Comparison of ENCODE assay signal across 8 cellular contexts in the genomic region with DNA sequence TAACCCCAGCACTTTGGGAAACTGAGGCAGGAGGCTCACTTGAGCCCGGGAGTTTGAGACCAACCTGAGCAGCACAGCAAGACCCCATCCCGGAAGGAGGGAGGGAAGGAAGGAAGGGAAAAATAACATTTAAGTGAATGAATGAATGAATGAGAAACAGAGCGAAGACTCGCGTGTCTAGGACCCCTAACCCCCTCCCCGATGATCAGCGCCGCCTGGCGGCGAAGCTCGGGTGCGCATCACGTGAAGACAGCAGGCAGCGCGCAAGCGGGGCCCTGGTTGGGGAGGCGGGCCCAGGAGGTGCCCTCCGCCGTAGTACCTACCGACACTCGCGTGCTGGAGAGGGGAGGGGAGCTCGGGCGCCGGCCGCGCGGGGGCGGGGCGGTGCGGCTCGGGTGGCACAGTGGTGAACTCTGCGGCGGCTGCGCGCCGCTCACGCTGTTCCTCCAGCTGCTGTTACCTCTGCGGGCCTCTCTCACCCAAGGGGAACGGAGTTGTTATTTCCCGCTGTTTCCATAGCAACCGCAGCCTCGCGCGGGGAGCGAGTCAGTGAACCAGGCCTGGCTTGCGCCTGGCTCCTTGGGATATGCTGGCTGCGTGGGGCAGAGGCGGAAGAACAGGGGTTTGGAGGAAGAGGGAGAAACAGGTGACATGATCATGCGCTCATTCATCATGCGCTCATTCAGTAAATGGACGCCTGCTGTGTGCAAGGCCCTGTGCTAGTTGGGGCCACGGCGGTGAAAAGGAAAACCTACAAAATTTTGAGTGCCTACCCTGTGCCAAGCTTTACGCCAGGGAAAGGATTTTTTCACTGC. TPM values are rescaled to one million over a fixed set of nuclear protein-coding genes. Genes with fewer than 3 reads are reported as not detected.
A peak's percentile ranks its signal among the peaks of the same experiment; 100 is the strongest.
DNase-seq lines count a peak whose midpoint lies in the region; TF ChIP-seq lines count a peak whose summit lies in the region.

No MANE protein-coding gene starts in this region.

- TF ChIP-seq CTCF in DOHH2 (IDR thresholded peaks at IDR 0.05; ENCODE audit: low read depth, low read length, poor library complexity, severe bottlenecking) = peak; percentile 95
- TF ChIP-seq CTCF in LNCAP (IDR thresholded peaks at IDR 0.05) = peak; percentile 87
- peak; percentile 87 to 97 (median 95) for TF ChIP-seq CTCF in nephron (IDR thresholded peaks at IDR 0.05; ENCODE audit: unreplicated experiment in 3 of 3)

- intact Hi-C loops in activated T-helper 2 cell treated with anti-CD3 and anti-CD28 coated beads, Interferon-gamma antibody, Interleukin-2, Interleukin-4, amounts not matched to agents 10 μg/mL and 5 μg/mL and 100 μg/mL, durations not matched to agents 14 hours and 24 hours and 36 hours (cut with micrococcal nuclease) = no loop called here

- H4K20me1 ChIP-seq in DOHH2 (ENCODE audit: control insufficient read depth, insufficient read depth, low read depth, low read length) = no peaks in the 10 kb centered on the region

- no peaks in the 10 kb centered on the region for H3K36me3 ChIP-seq in DOHH2 (ENCODE audit: control insufficient read depth, low read length)

- no peaks in the 10 kb centered on the region for H3K9me2 ChIP-seq in DOHH2 (replicated peaks; ENCODE audit: control insufficient read depth, low read length)

- peaks cover 9% of the 10 kb centered on the region for H3K27me3 ChIP-seq in DOHH2 (ENCODE audit: control insufficient read depth, low read length)

- no peaks in the 10 kb centered on the region for H3K9me3 Mint-ChIP-seq in activated T-helper 2 cell treated with anti-CD3 and anti-CD28 coated beads, Interferon-gamma antibody, Interleukin-2, Interleukin-4, amounts not matched to agents 10 μg/mL and 5 μg/mL and 100 μg/mL, durations not matched to agents 14 hours and 24 hours and 36 hours
- H3K9me3 Mint-ChIP-seq in nephron = no peaks in the 10 kb centered on the region

- no peak overlapping the region for H3K27ac ChIP-seq in DOHH2 (ENCODE audit: low read depth, low read length)

- no peak overlapping the region for H3K27ac Mint-ChIP-seq in activated T-helper 2 cell treated with anti-CD3 and anti-CD28 coated beads, Interferon-gamma antibody, Interleukin-2, Interleukin-4, amounts not matched to agents 10 μg/mL and 5 μg/mL and 100 μg/mL, durations not matched to agents 14 hours and 24 hours and 36 hours
- peak overlapping the region; percentile 94 to 99 (median 98) for H3K27ac Mint-ChIP-seq in nephron

- no peaks in the 10 kb centered on the region for H3K79me2 ChIP-seq in DOHH2 (ENCODE audit: control insufficient read depth, low read length)

- peaks cover 9% of the 10 kb centered on the region; the same call in 1 of the 2 replicates for H3F3A ChIP-seq in DOHH2 (ENCODE audit: control insufficient read depth, insufficient read depth)

- peak overlapping the region; percentile 84 for H3K4me2 ChIP-seq in DOHH2 (ENCODE audit: low read length)

- peaks cover 12% of the 10 kb centered on the region for H3K4me1 ChIP-seq in DOHH2 (ENCODE audit: control insufficient read depth, low read length)

- H3K36me3 Mint-ChIP-seq in activated T-helper 2 cell treated with anti-CD3 and anti-CD28 coated beads, Interferon-gamma antibody, Interleukin-2, Interleukin-4, amounts not matched to agents 10 μg/mL and 5 μg/mL and 100 μg/mL, durations not matched to agents 14 hours and 24 hours and 36 hours (ENCODE audit: low read depth) = no peaks in the 10 kb centered on the region
- no peaks in the 10 kb centered on the region for H3K36me3 Mint-ChIP-seq in nephron (ENCODE audit: low read depth)

- peaks cover 13% of the 10 kb centered on the region for H3K4me1 Mint-ChIP-seq in activated T-helper 2 cell treated with anti-CD3 and anti-CD28 coated beads, Interferon-gamma antibody, Interleukin-2, Interleukin-4, amounts not matched to agents 10 μg/mL and 5 μg/mL and 100 μg/mL, durations not matched to agents 14 hours and 24 hours and 36 hours (ENCODE audit: low read depth)
- peaks cover 14% of the 10 kb centered on the region for H3K4me1 Mint-ChIP-seq in nephron

- peaks cover 40% of the 10 kb centered on the region for H3K27me3 Mint-ChIP-seq in activated T-helper 2 cell treated with anti-CD3 and anti-CD28 coated beads, Interferon-gamma antibody, Interleukin-2, Interleukin-4, amounts not matched to agents 10 μg/mL and 5 μg/mL and 100 μg/mL, durations not matched to agents 14 hours and 24 hours and 36 hours (ENCODE audit: low read depth)
- H3K27me3 Mint-ChIP-seq in nephron (ENCODE audit: low read depth) = peaks cover 17% of the 10 kb centered on the region

- H3K4me3 ChIP-seq in DOHH2 (ENCODE audit: low read length) = peak overlapping the region; percentile 76

- no peaks in the 10 kb centered on the region for H3K9me3 ChIP-seq in DOHH2 (ENCODE audit: control insufficient read depth, insufficient read depth, low read length)

- peak overlapping the region; percentile 68 for H3K4me3 Mint-ChIP-seq in activated T-helper 2 cell treated with anti-CD3 and anti-CD28 coated beads, Interferon-gamma antibody, Interleukin-2, Interleukin-4, amounts not matched to agents 10 μg/mL and 5 μg/mL and 100 μg/mL, durations not matched to agents 14 hours and 24 hours and 36 hours (ENCODE audit: low read depth)
- H3K4me3 Mint-ChIP-seq in nephron = peak overlapping the region; percentile 87 to 91 (median 90)

- DNase-seq in GOT3 (lab: John Stamatoyannopoulos, UW) (peak; percentile 56), RPMI7951 (ENCODE audit: low read depth) (peak; percentile 80), fibroblast of the conjunctiva (ENCODE audit: low read depth) (peak; percentile 29)
- DNase-seq in activated T-helper 2 cell treated with anti-CD3 and anti-CD28 coated beads, Interferon-gamma antibody, Interleukin-2, Interleukin-4, amounts not matched to agents 10 μg/mL and 5 μg/mL and 100 μg/mL, durations not matched to agents 14 hours and 24 hours and 36 hours (ENCODE audit: low spot score) = peak; percentile 77
- DNase-seq in stimulated activated naive CD4-positive, alpha-beta T cell treated with Interleukin-2 at 50 U/mL for 16 hours (lab: John Stamatoyannopoulos, UW) = peak; percentile 71

RNA-seq across cellular contexts. Expression of a gene that starts 2.0 kb away (rescaled TPM):
- under 0.01 TPM in 1 of 2 replicates, not detected in the other for total RNA-seq in RPMI7951 (2014; rRNA removed; shearing (Covaris generic))
- total RNA-seq in activated T-helper 2 cell treated with anti-CD3 and anti-CD28 coated beads, Interferon-gamma antibody, Interleukin-2, Interleukin-4, amounts not matched to agents 10 μg/mL and 5 μg/mL and 100 μg/mL, durations not matched to agents 14 hours and 24 hours and 36 hours = not detected in 2 replicates

RNA-seq across cellular contexts. Expression of a gene that starts 42.9 kb away (rescaled TPM):
- 24.4 and 26.5 TPM in 2 replicates for total RNA-seq in RPMI7951 (2014; rRNA removed; shearing (Covaris generic))
- total RNA-seq in activated T-helper 2 cell treated with anti-CD3 and anti-CD28 coated beads, Interferon-gamma antibody, Interleukin-2, Interleukin-4, amounts not matched to agents 10 μg/mL and 5 μg/mL and 100 μg/mL, durations not matched to agents 14 hours and 24 hours and 36 hours = 30.5 and 31.1 TPM in 2 replicates

Comparison
In these comparisons a context has a peak if more than half of its experiments do, and no peak if none do; other contexts are left out.
1. DNase-seq: peak in every context shown above with its lines; median percentile 80 in RPMI7951; 77 in activated T-helper 2 cell treated with anti-CD3 and anti-CD28 coated beads, Interferon-gamma antibody, Interleukin-2, Interleukin-4, amounts not matched to agents 10 μg/mL and 5 μg/mL and 100 μg/mL, durations not matched to agents 14 hours and 24 hours and 36 hours; 71 in stimulated activated naive CD4-positive, alpha-beta T cell treated with Interleukin-2 at 50 U/mL for 16 hours; 56 in GOT3; 29 in fibroblast of the conjunctiva.